8 cellular contexts compared by ENCODE assay signal in the genomic region with DNA sequence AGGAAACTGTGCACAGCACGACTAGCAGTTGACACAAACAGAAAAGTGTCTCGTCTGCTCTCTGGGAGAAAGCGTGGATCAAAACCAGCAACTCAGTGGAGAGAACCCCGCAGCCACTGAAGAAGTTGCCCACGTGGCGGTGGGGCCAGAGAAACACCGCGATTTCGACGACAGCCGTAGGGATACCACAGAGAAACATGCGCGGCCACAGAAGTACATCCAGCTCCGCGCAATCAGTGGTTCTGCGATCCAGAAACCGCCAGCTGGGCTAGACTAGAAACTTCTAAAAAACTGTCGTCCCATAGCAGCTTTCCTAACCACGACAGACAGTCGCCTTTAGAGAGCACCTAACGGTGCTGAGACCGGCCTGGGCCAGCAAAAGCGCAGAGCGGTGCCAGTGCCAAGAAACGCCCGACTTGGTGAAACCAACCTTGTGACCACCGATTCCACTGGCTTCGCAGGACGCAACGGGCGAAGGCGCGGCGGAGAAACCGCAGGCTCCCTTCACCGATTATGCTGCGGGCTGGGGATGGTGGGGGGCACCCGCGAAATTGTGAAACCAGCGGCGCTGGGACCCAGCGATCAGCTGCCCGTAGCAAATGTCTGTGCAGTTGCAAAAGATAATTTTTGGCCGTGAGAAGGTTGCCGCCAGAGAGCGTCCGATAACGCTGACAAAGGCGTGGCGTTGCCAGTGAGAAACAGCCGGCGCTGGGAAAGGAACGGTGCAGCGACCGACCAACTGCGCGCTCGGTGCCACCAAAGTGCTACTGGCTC. TPM values are rescaled to one million over a fixed set of nuclear protein-coding genes. Genes with fewer than 3 reads are reported as not detected.
DNase-seq lines count a peak whose midpoint lies in the region; ATAC-seq and TF ChIP-seq lines count a peak whose summit lies in the region.

No MANE protein-coding gene starts in this region.

- ATAC-seq in GM18861 (IDR thresholded peaks at IDR 0.05; ENCODE audit: unreplicated experiment) (peak; percentile 24), HG03095 (IDR thresholded peaks at IDR 0.05; ENCODE audit: unreplicated experiment) (peak; percentile 32)

- H3K9me3 Mint-ChIP-seq in dendritic cell treated with granulocyte-macrophage colony-stimulating factor and Interleukin-4, amounts not matched to agents 40 ng/mL and 50 ng/mL, for 4 days: no peaks in the 10 kb centered on the region

- peak overlapping the region; percentile 100 for H3K27ac Mint-ChIP-seq in dendritic cell treated with granulocyte-macrophage colony-stimulating factor and Interleukin-4, amounts not matched to agents 40 ng/mL and 50 ng/mL, for 4 days

- H3K36me3 Mint-ChIP-seq in dendritic cell treated with granulocyte-macrophage colony-stimulating factor and Interleukin-4, amounts not matched to agents 40 ng/mL and 50 ng/mL, for 4 days (ENCODE audit: low read depth): peaks cover 20% of the 10 kb centered on the region

- H3K27me3 Mint-ChIP-seq in dendritic cell treated with granulocyte-macrophage colony-stimulating factor and Interleukin-4, amounts not matched to agents 40 ng/mL and 50 ng/mL, for 4 days: no peaks in the 10 kb centered on the region

- H3K4me3 ChIP-seq in AG10803 (ENCODE audit: low read length): peak overlapping the region; percentile 82

- peaks cover 49% of the 10 kb centered on the region for H3K4me1 Mint-ChIP-seq in dendritic cell treated with granulocyte-macrophage colony-stimulating factor and Interleukin-4, amounts not matched to agents 40 ng/mL and 50 ng/mL, for 4 days (ENCODE audit: low read depth)

- peak overlapping the region; percentile 88 for H3K4me3 Mint-ChIP-seq in dendritic cell treated with granulocyte-macrophage colony-stimulating factor and Interleukin-4, amounts not matched to agents 40 ng/mL and 50 ng/mL, for 4 days

- intact Hi-C loops in dendritic cell treated with granulocyte-macrophage colony-stimulating factor and Interleukin-4, amounts not matched to agents 40 ng/mL and 50 ng/mL, for 4 days (cut with micrococcal nuclease): loop anchor here (1.0 kb wide), 1 partner anchor 78 kb away; no protein-coding TSS in a partner anchor

- DNase-seq in AG10803 (ENCODE audit: low read depth) (peak; percentile 69), NCI-H2196 treated with DMSO at 0.1 percent for 48 hours (lab: John Stamatoyannopoulos, UW; ENCODE audit: unreplicated experiment) (peak; percentile 80), lung microvascular endothelial cell (ENCODE audit: low read depth in 2 of 2) (peak; percentile 70 to 84)
- peak; percentile 54 for DNase-seq in activated CD4-positive, alpha-beta T cell treated with anti-CD3 and anti-CD28 coated beads for 1 hour
- peak; percentile 54 to 61 for DNase-seq in stimulated activated CD8-positive, alpha-beta memory T cell treated with anti-CD3 and anti-CD28 coated beads, Interleukin-2, amount 100 ng/mL, for 48 hours (ENCODE audit: low read depth in 2 of 2)

- TF ChIP-seq CTCF in AG10803 (conservative IDR thresholded peaks at IDR 0.05; ENCODE audit: low read length): peak; percentile 27

RNA-seq across cellular contexts. Expression of a gene that starts 2.7 kb away (rescaled TPM):
- 6.5 and 7.2 TPM in 2 replicates for total RNA-seq in lung microvascular endothelial cell

Comparison
In these comparisons a context has a peak if more than half of its experiments do, and no peak if none do; other contexts are left out.
1. Peak in every context shown above with its lines: DNase-seq, ATAC-seq and H3K4me3 ChIP-seq.